In genomic region chr12:130747867-130748740, GRCh38 we compare ENCODE assay signal across 8 cellular contexts. TPM values are rescaled to one million over a fixed set of nuclear protein-coding genes. Genes with fewer than 3 reads are reported as not detected.
DNase-seq lines count a peak whose midpoint lies in the region; ATAC-seq, FAIRE-seq and TF ChIP-seq lines count a peak whose summit lies in the region.

No MANE protein-coding gene starts in this region.

- H3K36me3 Mint-ChIP-seq in natural killer cell: no peaks in the 10 kb centered on the region

- peaks cover 3% of the 10 kb centered on the region for H3K27me3 ChIP-seq in NT2/D1 (ENCODE audit: insufficient read depth, insufficient read length)

- no peaks in the 10 kb centered on the region for H3K36me3 ChIP-seq in NT2/D1 (ENCODE audit: insufficient read depth, insufficient read length, low read length)

- FAIRE-seq in HTR-8/SVneo (lab: Jason Lieb, UNC): peak; percentile 59

- no peak overlapping the region for H3K4me3 ChIP-seq in NT2/D1 (ENCODE audit: insufficient read length, low read depth)

- H3K9me3 ChIP-seq in NT2/D1 (ENCODE audit: insufficient read depth, low read length): no peaks in the 10 kb centered on the region

- intact Hi-C loops in natural killer cell (cut with micrococcal nuclease): no loop called here

- peaks cover 6 to 11% of the 10 kb centered on the region in 2 donors for H3K4me1 Mint-ChIP-seq in natural killer cell

- peaks cover 10 to 25% of the 10 kb centered on the region in 2 donors for H3K27me3 Mint-ChIP-seq in natural killer cell (ENCODE audit: low read depth in 2 of 2)

- H3K4me1 ChIP-seq in NT2/D1 (ENCODE audit: insufficient read depth, insufficient read length): peaks cover 6% of the 10 kb centered on the region

- H3K27ac Mint-ChIP-seq in natural killer cell: no peak overlapping the region

- H3K9me3 Mint-ChIP-seq in natural killer cell: peaks cover 0 to 4% of the 10 kb centered on the region in 2 donors

- peak; percentile 70 for TF ChIP-seq CTCF in natural killer cell (IDR thresholded peaks at IDR 0.05)

- peak overlapping the region; percentile 52 for H3K9ac ChIP-seq in NT2/D1 (ENCODE audit: insufficient read length, low read depth)

- ATAC-seq in GM21381 (IDR thresholded peaks at IDR 0.05; ENCODE audit: unreplicated experiment) (peak; percentile 94), natural killer cell (peak; percentile 66 to 84 (median 70))

- no peak for TF ChIP-seq POLR2A in erythroblast (IDR thresholded peaks at IDR 0.05; ENCODE audit: low read length)

- DNase-seq in D341Med (ENCODE audit: low spot score) (peak; percentile 86), HTR-8/SVneo (ENCODE audit: insufficient read length, low spot score) (peak; percentile 71), NT2/D1 (ENCODE audit: low read depth, low spot score) (peak; percentile 74), erythroblast (lab: John Stamatoyannopoulos, UW) (peak; percentile 54 to 73), natural killer cell (peak; percentile 44)
- DNase-seq in activated CD8-positive, alpha-beta memory T cell treated with anti-CD3 and anti-CD28 coated beads, Interleukin-2, amount 50 U/mL, for 4 hours: peak; percentile 67
- DNase-seq in stimulated activated naive CD4-positive, alpha-beta T cell (lab: John Stamatoyannopoulos, UW): peak; percentile 29 to 65 (median 46)

- no peak overlapping the region for H3K4me3 Mint-ChIP-seq in natural killer cell

RNA-seq across cellular contexts. Expression of gene RIMBP2, which starts 32.0 kb away (rescaled TPM):
- not detected for total RNA-seq in natural killer cell
